ENCODE assay signal across 18 cellular contexts in the genomic region with DNA sequence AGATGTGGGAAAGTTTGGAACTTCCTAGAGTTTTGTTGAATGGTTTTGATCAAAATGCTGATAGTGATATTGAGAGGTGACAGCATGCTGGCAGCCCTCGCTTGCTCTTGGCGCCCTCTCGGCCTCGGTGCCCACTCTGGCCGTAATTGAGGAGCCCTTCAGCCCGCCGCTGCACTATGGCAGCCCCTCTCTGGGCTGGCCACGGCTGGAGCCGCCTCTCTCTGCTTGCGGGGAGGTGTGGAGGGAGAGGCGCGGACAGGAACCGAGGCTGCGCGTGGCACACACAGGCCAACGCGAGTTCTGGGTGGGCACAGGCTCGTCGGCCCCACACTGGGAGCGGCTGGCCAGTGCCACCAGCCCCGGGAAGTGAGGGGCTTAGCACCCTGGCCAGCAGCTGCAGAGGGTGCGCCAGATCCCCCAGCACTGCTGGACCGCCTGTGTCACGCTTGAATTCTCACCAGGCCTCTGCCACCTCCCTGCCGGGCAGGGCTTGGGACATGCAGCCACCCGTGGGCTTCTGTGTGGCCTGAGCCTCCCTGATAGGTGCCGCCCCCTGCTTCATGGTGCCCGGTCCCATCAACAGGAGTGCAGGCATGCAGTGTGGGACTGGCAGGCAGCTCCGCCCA.
"Had no signal": no experiment of that assay in that cellular context is flagged by ENCODE, and none has a peak within 500 bp of the region (broad histone marks: within the 10 kb centered on the region; RNA-seq: fewer than 3 reads in every experiment).

No MANE protein-coding gene starts in this region.

- H3K27ac ChIP-seq: RWPE1, SJCRH30 had no signal

- ATAC-seq: Panc1, SK-N-SH treated with all-trans-retinoic acid at 6 μM for 48 hours had no signal

- H3K4me1 ChIP-seq: SJCRH30 had no signal

- H3K36me3 ChIP-seq: SJCRH30 had no signal

- H3K4me3 ChIP-seq: SJCRH30 had no signal

- H3K27me3 ChIP-seq: SJCRH30 had no signal

- H3K9me3 ChIP-seq: SJCRH30 had no signal

- DNase-seq: KBM-7, NCI-H1092, NCI-H1105 treated with DMSO at 0.1 percent for 48 hours, NCI-H1417 treated with DMSO at 0.1 percent for 48 hours, NCI-H146, NCI-H1694 treated with DMSO at 0.1 percent for 48 hours, NCI-H1930, NCI-H2081, NCI-H2107, NCI-H2227 treated with DMSO at 0.1 percent for 48 hours, NCI-H524, NCI-H526 treated with DMSO at 0.1 percent for 48 hours, NCI-H774, SHP77 treated with DMSO at 0.1 percent for 48 hours, SJCRH30 had no signal
